Comparison of ENCODE assay signal across 8 cellular contexts in genomic region chr6:79813854-79814477, GRCh38.
DNase-seq lines count a peak whose midpoint lies in the region; ATAC-seq and TF ChIP-seq lines count a peak whose summit lies in the region.

No MANE protein-coding gene starts in this region.

- DNase-seq in NCI-H1048 (lab: John Stamatoyannopoulos, UW) = peak; percentile 16
- DNase-seq in T-helper 9 cell = peak; percentile 40
- peak; percentile 44 for DNase-seq in astrocyte of the cerebellum (ENCODE audit: low read depth)
- peak; percentile 81 for DNase-seq in iPS-NIHi11 (ENCODE audit: low spot score)
- peak; percentile 35 to 67 (median 56) for DNase-seq in stimulated activated CD4-positive, alpha-beta T cell treated with anti-CD3 and anti-CD28 coated beads, Interleukin-12 subunit alpha, Interleukin-12 subunit beta, amount 100 ng/mL, for 48 hours (ENCODE audit: low read depth in 2 of 3, low spot score in 1 of 3)

- peak; percentile 94 for TF ChIP-seq CTCF in 22Rv1 (IDR thresholded peaks at IDR 0.05)
- TF ChIP-seq CTCF in GM12873 (IDR thresholded peaks at IDR 0.05; ENCODE audit: insufficient read depth, low read depth, low read length, missing control alignments) = peak; percentile 78
- peak; percentile 91 for TF ChIP-seq CTCF in astrocyte of the cerebellum (IDR thresholded peaks at IDR 0.05; ENCODE audit: low read depth, low read length, missing control alignments)

- no peak overlapping the region for H3K27ac ChIP-seq in 22Rv1

- peak; percentile 94 for ATAC-seq in HG02623 (IDR thresholded peaks at IDR 0.05; ENCODE audit: unreplicated experiment)

- H3K4me3 ChIP-seq in astrocyte of the cerebellum (ENCODE audit: low read depth, low read length) = no peak overlapping the region

- in situ Hi-C loops in astrocyte of the cerebellum (cut with HindIII; ENCODE audit: low sequenced_read_pairs) = no loop called here

Comparison
In these comparisons a context has a peak if more than half of its experiments do, and no peak if none do; other contexts are left out.
1. DNase-seq: peak in every context shown above with its lines; median percentile 81 in iPS-NIHi11; 56 in stimulated activated CD4-positive, alpha-beta T cell treated with anti-CD3 and anti-CD28 coated beads, Interleukin-12 subunit alpha, Interleukin-12 subunit beta, amount 100 ng/mL, for 48 hours; 44 in astrocyte of the cerebellum; 40 in T-helper 9 cell; 16 in NCI-H1048.